Comparison of ENCODE assay signal across 1 cellular context in the genomic region with DNA sequence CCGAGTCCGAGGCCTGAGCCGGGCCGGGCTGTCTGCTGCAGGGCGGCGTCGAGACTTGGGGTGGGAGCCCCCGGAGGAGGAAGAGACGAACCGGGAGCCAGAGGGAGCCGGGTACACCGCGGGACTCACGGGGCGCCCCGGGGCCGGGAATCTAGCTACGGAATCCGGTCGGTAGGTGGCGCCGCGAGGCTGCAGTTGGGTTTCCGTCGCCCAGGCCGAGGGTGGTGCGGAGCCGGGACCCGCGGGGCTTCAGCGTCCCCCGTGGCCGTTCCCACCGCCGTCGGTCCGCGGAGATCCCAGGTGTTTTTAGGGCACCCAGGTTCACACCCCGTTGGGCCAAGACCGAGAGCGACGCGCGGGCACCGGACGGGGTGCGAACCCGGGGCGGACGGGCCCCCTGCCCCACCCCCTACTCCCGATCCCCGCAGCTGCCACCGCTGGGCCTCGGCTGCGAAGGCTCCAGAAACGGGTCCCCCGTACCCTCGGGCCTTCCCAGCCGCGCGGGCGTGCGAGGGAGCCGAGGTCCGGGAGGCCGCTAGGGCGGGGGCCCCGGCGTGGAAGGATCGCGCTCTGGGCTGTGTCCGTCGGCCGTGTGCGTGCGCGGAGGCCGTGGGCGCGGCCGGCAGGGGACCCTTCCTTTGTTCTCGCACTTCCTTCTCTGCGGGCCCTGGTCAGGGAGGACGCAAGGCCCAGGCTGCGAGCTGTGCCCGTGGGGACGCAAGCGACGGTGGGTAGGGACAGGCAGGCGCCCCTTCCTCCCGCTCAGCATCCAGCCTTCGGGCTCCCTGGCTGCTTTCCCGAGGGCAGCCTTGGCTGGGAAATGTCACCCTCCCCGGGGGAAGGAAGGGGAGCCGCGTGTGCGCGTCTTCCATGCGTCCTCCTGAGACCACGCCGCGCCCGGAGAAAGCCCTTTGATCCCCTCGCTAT.
TF ChIP-seq lines count a peak whose summit lies in the region.

No MANE protein-coding gene starts in this region.

TF ChIP-seq in GM12878, 131 proteins besides CTCF, POLR2A, EP300 and RAD21 (continued from another document):
- TF ChIP-seq PAX5 (IDR thresholded peaks at IDR 0.05; ENCODE audit: borderline replicate concordance, low read depth, low read length) (no peak), SMC3 (IDR thresholded peaks at IDR 0.05; ENCODE audit: borderline replicate concordance, low read length) (peak; percentile 81), BHLHE40 (IDR thresholded peaks at IDR 0.05; ENCODE audit: borderline replicate concordance in 1 of 2, low read depth in 2 of 2, low read length in 1 of 2) (peak; percentile 13 to 43; a peak in 1 of 4 replicates), NR2F1 (conservative IDR thresholded peaks at IDR 0.05) (peak; percentile 27; the same call in 1 of the 2 replicates), CHD1 (IDR thresholded peaks at IDR 0.05; ENCODE audit: low read depth, low read length) (no peak), YY1 (IDR thresholded peaks at IDR 0.05; ENCODE audit: low read depth, low read length) (0 out of 2 replicates have a peak, but pooled peaks have one; percentile 44)
